22 cellular contexts compared by ENCODE assay signal in genomic region chr15:55247276-55247675, GRCh38. TPM values are rescaled to one million over a fixed set of nuclear protein-coding genes. Genes with fewer than 3 reads are reported as not detected.
DNase-seq lines count a peak whose midpoint lies in the region; ATAC-seq and TF ChIP-seq lines count a peak whose summit lies in the region.
"Had no signal": no experiment of that assay in that cellular context is flagged by ENCODE, and none has a peak within 500 bp of the region (broad histone marks: within the 10 kb centered on the region; RNA-seq: fewer than 3 reads in every experiment).

No MANE protein-coding gene starts in this region.

- peaks cover 14 to 41% of the 10 kb centered on the region in 2 donors for H3K36me3 Mint-ChIP-seq in CD14-positive monocyte

- DNase-seq in CD14-positive monocyte (ENCODE audit: low spot score) (no peak), LNCaP clone FGC (ENCODE audit: low read depth) (peak; percentile 81), mesenchymal stem cell (peak; percentile 52), DMS 273 treated with DMSO at 0.1 percent for 48 hours (lab: John Stamatoyannopoulos, UW) (no peak), NCI-H524 (lab: John Stamatoyannopoulos, UW) (no peak)
- DNase-seq: activated naive CD4-positive, alpha-beta T cell treated with anti-CD3 and anti-CD28 coated beads, Interleukin-2, amount 50 U/mL, for 16 hours; activated T-cell treated with anti-CD3 and anti-CD28 coated beads, Interleukin-2, amount 50 U/mL, for 48 hours; DND-41; effector memory CD4-positive, alpha-beta T cell; esophagus squamous epithelium; kidney glomerular epithelial cell; naive thymus-derived CD4-positive, alpha-beta T cell; NCI-H1092 treated with DMSO at 0.1 percent for 48 hours; NCI-H2081; ovary; sigmoid colon had no signal

- H2BK5ac ChIP-seq in mesenchymal stem cell (ENCODE audit: low read depth, low read length, poor library complexity, severe bottlenecking) = no peak overlapping the region

- peak overlapping the region; percentile 57 to 78 for H3K4me3 Mint-ChIP-seq in CD14-positive monocyte
- H3K4me3 Mint-ChIP-seq: memory B cell; naive thymus-derived CD4-positive, alpha-beta T cell had no signal

- H3K27me3 ChIP-seq in mesenchymal stem cell (ENCODE audit: control insufficient read depth in 1 of 2, insufficient read depth in 1 of 2, low read length in 2 of 2) = no peaks in the 10 kb centered on the region
- H3K27me3 ChIP-seq: esophagus squamous epithelium, ovary, sigmoid colon had no signal

- peaks cover 77% of the 10 kb centered on the region for H3K4me1 Mint-ChIP-seq in CD14-positive monocyte

- H2BK120ac ChIP-seq in mesenchymal stem cell (ENCODE audit: low read depth, low read length) = no peak overlapping the region

- H3K14ac ChIP-seq in mesenchymal stem cell (ENCODE audit: low read length in 2 of 2) = no peak overlapping the region

- H3K4me3 ChIP-seq in LNCaP clone FGC (ENCODE audit: low read depth, low read length) (no peak overlapping the region), mesenchymal stem cell (ENCODE audit: insufficient read depth in 1 of 2, low read depth in 1 of 2, low read length in 2 of 2) (no peak overlapping the region)
- H3K4me3 ChIP-seq: esophagus squamous epithelium, ovary, sigmoid colon, thoracic aorta had no signal

- no peaks in the 10 kb centered on the region for H3K4me1 ChIP-seq in mesenchymal stem cell (ENCODE audit: control insufficient read depth, insufficient read depth, low read depth, low read length)

- no peak for TF ChIP-seq CTCF in CD14-positive monocyte (IDR thresholded peaks at IDR 0.05)
- TF ChIP-seq CTCF in LNCaP clone FGC (IDR thresholded peaks at IDR 0.05; ENCODE audit: control insufficient read depth, extremely low read depth, insufficient read depth) = no peak
- TF ChIP-seq CTCF in VCaP (conservative IDR thresholded peaks at IDR 0.05) = no peak

- peaks cover 0 to 3% of the 10 kb centered on the region in 2 experiments for H3K36me3 ChIP-seq in mesenchymal stem cell (ENCODE audit: control insufficient read depth in 1 of 2, insufficient read depth in 2 of 2, low read depth in 1 of 2, low read length in 2 of 2)
- H3K36me3 ChIP-seq: esophagus squamous epithelium, ovary, thoracic aorta had no signal

- H3K9ac ChIP-seq in mesenchymal stem cell (ENCODE audit: low read length) = no peak overlapping the region

- H2BK15ac ChIP-seq in mesenchymal stem cell (ENCODE audit: low read depth, poor library complexity, severe bottlenecking) = no peak overlapping the region

- H3K18ac ChIP-seq in mesenchymal stem cell (ENCODE audit: low read depth in 1 of 2, low read length in 2 of 2) = no peak overlapping the region

- no peak overlapping the region for H3K4me2 ChIP-seq in mesenchymal stem cell (ENCODE audit: low read length, poor library complexity, severe bottlenecking)

- H3K9me3 Mint-ChIP-seq in CD14-positive monocyte = no peaks in the 10 kb centered on the region
- H3K9me3 Mint-ChIP-seq: memory B cell, T-cell had no signal

- H3K27ac Mint-ChIP-seq in CD14-positive monocyte = peak overlapping the region; percentile 91 to 97 (median 94)

- no peak for ATAC-seq in GM21390 (IDR thresholded peaks at IDR 0.05; ENCODE audit: unreplicated experiment)
- ATAC-seq in GM19463 (IDR thresholded peaks at IDR 0.05; ENCODE audit: unreplicated experiment) = no peak

- no peak overlapping the region for H2AK5ac ChIP-seq in mesenchymal stem cell (ENCODE audit: low read length, severe bottlenecking)

- no peaks in the 10 kb centered on the region for H3K9me3 ChIP-seq in mesenchymal stem cell (ENCODE audit: control insufficient read depth, low read length)
- H3K9me3 ChIP-seq: esophagus squamous epithelium, ovary, sigmoid colon, thoracic aorta had no signal

- intact Hi-C loops in CD14-positive monocyte (cut with micrococcal nuclease) = no loop called here

- H3K27me3 Mint-ChIP-seq in CD14-positive monocyte (ENCODE audit: low read depth in 3 of 3) = no peaks in the 10 kb centered on the region
- H3K27me3 Mint-ChIP-seq: memory B cell; naive thymus-derived CD4-positive, alpha-beta T cell; T-cell had no signal

- H3K27ac ChIP-seq in VCaP (peak overlapping the region; percentile 47; the same call in 1 of the 2 replicates), mesenchymal stem cell (ENCODE audit: low read length, poor library complexity, severe bottlenecking) (no peak overlapping the region)
- H3K27ac ChIP-seq: ovary, sigmoid colon, thoracic aorta had no signal

- no peak overlapping the region for H3K23ac ChIP-seq in mesenchymal stem cell (ENCODE audit: low read length in 2 of 2)

- no peak overlapping the region for H4K91ac ChIP-seq in mesenchymal stem cell (ENCODE audit: low read length)

- H4K8ac ChIP-seq in mesenchymal stem cell (ENCODE audit: low read length) = no peak overlapping the region

- no peak overlapping the region for H2AFZ ChIP-seq in mesenchymal stem cell (ENCODE audit: low read depth, low read length)

- peaks cover 18% of the 10 kb centered on the region for H3K79me1 ChIP-seq in mesenchymal stem cell (replicated peaks; ENCODE audit: low read length, poor library complexity, severe bottlenecking)

- H2BK12ac ChIP-seq in mesenchymal stem cell (ENCODE audit: low read length in 2 of 2) = no peak overlapping the region

- H3K4ac ChIP-seq in mesenchymal stem cell (ENCODE audit: low read depth in 1 of 2, low read length in 2 of 2) = no peak overlapping the region

RNA-seq across cellular contexts. Expression of gene RAB27A, which starts 42.3 kb away (rescaled TPM):
- polyA plus RNA-seq in CD14-positive monocyte = 100 to 1,000 TPM; 135 to 159 TPM
- 22.8 TPM for polyA plus RNA-seq in mesenchymal stem cell (2013, experiment 1 of 2)
- polyA plus RNA-seq in mesenchymal stem cell (2013, experiment 2 of 2) = 24.9 TPM

RNA-seq across cellular contexts. Expression of gene RSL24D1, which starts 50.5 kb away (rescaled TPM):
- 10 to 100 TPM; 73.0 to 84.2 TPM for polyA plus RNA-seq in CD14-positive monocyte
- 65.7 TPM for polyA plus RNA-seq in mesenchymal stem cell (2013, experiment 1 of 2)
- polyA plus RNA-seq in mesenchymal stem cell (2013, experiment 2 of 2) = 67.0 TPM

Comparison
In these comparisons a context has a peak if more than half of its experiments do, and no peak if none do; other contexts are left out.
1. DNase-seq: peak in LNCaP clone FGC (single experiment) and mesenchymal stem cell (single experiment); none in CD14-positive monocyte (single experiment), DMS 273 treated with DMSO at 0.1 percent for 48 hours (single experiment) and NCI-H524 (0 of 2).